21 cellular contexts compared by ENCODE assay signal in the genomic region with DNA sequence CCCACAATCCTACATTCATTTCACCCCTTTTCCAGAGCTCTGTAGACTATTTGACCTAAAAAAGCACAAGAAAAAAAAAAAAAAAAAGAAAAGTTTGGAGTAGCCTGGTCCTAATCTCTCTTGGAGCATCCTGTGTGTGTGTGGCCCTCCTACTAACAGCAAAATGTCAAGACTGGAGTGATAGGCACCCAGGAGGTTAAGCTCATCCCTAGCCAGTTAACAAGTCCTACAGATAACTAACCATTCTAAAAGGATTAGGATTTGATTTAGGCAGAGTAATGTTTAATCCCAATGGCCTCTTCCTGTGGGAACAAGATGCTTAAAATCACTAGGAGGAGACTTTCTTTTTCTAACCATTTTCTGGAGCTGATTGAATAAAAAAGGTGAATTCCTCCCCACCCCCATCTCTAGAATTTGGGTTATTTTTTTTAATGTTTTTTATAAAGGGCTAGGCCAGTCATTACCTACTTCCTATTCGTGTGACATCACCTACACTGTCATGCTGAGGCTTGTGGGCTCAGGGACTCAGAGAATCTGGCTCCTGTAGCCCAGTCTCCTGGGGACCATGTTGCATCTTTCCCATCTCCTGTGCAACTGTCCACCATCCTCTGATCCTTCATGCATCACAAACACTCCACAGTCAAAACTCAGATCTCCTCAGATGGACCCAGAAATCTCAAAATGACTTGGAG. TPM values are rescaled to one million over a fixed set of nuclear protein-coding genes. Genes with fewer than 3 reads are reported as not detected.
DNase-seq lines count a peak whose midpoint lies in the region; ATAC-seq, FAIRE-seq and TF ChIP-seq lines count a peak whose summit lies in the region.
"Had no signal": no experiment of that assay in that cellular context is flagged by ENCODE, and none has a peak within 500 bp of the region (broad histone marks: within the 10 kb centered on the region; RNA-seq: fewer than 3 reads in every experiment).

No MANE protein-coding gene starts in this region.

- H3K9me3 ChIP-seq in CD4-positive, alpha-beta memory T cell (ENCODE audit: control insufficient read depth in 1 of 2, low read length in 2 of 2): no peaks in the 10 kb centered on the region
- H3K9me3 ChIP-seq: breast epithelium, esophagus squamous epithelium had no signal

- peaks cover 4 to 24% (median 12%) of the 10 kb centered on the region in 4 donors for H3K4me1 Mint-ChIP-seq in CD4-positive, alpha-beta memory T cell
- H3K4me1 Mint-ChIP-seq: immature natural killer cell had no signal

- H3K4me1 ChIP-seq in CD4-positive, alpha-beta memory T cell (ENCODE audit: insufficient read depth, low read length): peaks cover 11% of the 10 kb centered on the region
- H3K4me1 ChIP-seq: breast epithelium, esophagus squamous epithelium had no signal

- POLR2A ChIA-PET in CD4-positive, alpha-beta memory T cell (lab: Charles Lee; ENCODE audit: partially characterized antibody): interaction anchor here (1.4 to 5.6 kb wide), 2 partner anchors 11 to 43 kb away, joined by 4 to 33 read pairs; a partner anchor contains a TSS

- no peak overlapping the region for H3K27ac ChIP-seq in CD4-positive, alpha-beta memory T cell (ENCODE audit: low read depth, low read length)
- H3K27ac ChIP-seq: BLaER1 treated with 17β-estradiol and CSF1 and Interleukin-3, amounts not matched to agents 10 nM and 100 nM; breast epithelium; dorsolateral prefrontal cortex; esophagus squamous epithelium; HL-60 had no signal

- H3K27me3 ChIP-seq in CD4-positive, alpha-beta memory T cell (ENCODE audit: insufficient read depth, low read length): no peaks in the 10 kb centered on the region
- H3K27me3 ChIP-seq: BLaER1 treated with 17β-estradiol and CSF1 and Interleukin-3, amounts not matched to agents 10 nM and 100 nM; breast epithelium; dorsolateral prefrontal cortex; esophagus squamous epithelium had no signal

- TF ChIP-seq POLR2A in GM12891 (IDR thresholded peaks at IDR 0.05; ENCODE audit: low read depth, low read length): no peak

- FAIRE-seq in GM12891 (lab: Jason Lieb, UNC): peak; percentile 38

- no peaks in the 10 kb centered on the region for H3K9me3 Mint-ChIP-seq in CD4-positive, alpha-beta memory T cell
- H3K9me3 Mint-ChIP-seq: immature natural killer cell; T-helper 2 cell treated with Interferon-gamma antibody and Interleukin-4, amounts not matched to agents 5 μg/mL and 100 μg/mL, for 36 hours had no signal

- H3K36me3 ChIP-seq in CD4-positive, alpha-beta memory T cell (ENCODE audit: insufficient read depth, low read length): no peaks in the 10 kb centered on the region
- H3K36me3 ChIP-seq: BLaER1 treated with 17β-estradiol and CSF1 and Interleukin-3, amounts not matched to agents 10 nM and 100 nM; breast epithelium; esophagus squamous epithelium had no signal

- CTCF ChIA-PET in CD4-positive, alpha-beta memory T cell (lab: Charles Lee; ENCODE audit: partially characterized antibody): interaction anchor here (0.6 to 1.2 kb wide), 6 partner anchors 11 to 445 kb away, joined by 3 to 4 read pairs (median 3); no protein-coding TSS in a partner anchor

- H3K4me3 ChIP-seq in CD4-positive, alpha-beta memory T cell (ENCODE audit: low read length in 2 of 2): no peak overlapping the region
- H3K4me3 ChIP-seq: BLaER1 treated with 17β-estradiol and CSF1 and Interleukin-3, amounts not matched to agents 10 nM and 100 nM; breast epithelium; dorsolateral prefrontal cortex; esophagus squamous epithelium had no signal

- no peaks in the 10 kb centered on the region for H3K27me3 Mint-ChIP-seq in CD4-positive, alpha-beta memory T cell

- peak in 2 of 5 donors; percentile 22 to 26 for DNase-seq in CD4-positive, alpha-beta memory T cell
- DNase-seq in GM12891 (ENCODE audit: insufficient read length, low spot score) (no peak), medulla oblongata (ENCODE audit: extremely low spot score) (no peak), DMS79 (lab: John Stamatoyannopoulos, UW) (no peak)
- DNase-seq in central memory CD4-positive, alpha-beta T cell: peak; percentile 17
- DNase-seq: activated CD4-positive, alpha-beta T cell treated with anti-CD3 and anti-CD28 coated beads, Interleukin-2, amount 50 U/mL, for 1 hour; activated gamma-delta T cell treated with Interleukin-2 at 50 U/mL for 16 hours; dorsolateral prefrontal cortex; esophagus squamous epithelium; immature natural killer cell; KG1; NCI-H1417; NCI-H2227 treated with DMSO at 0.1 percent for 48 hours; SHP77 had no signal

- ATAC-seq in HG03442 (IDR thresholded peaks at IDR 0.05; ENCODE audit: unreplicated experiment) (peak; percentile 59), GM21737 (IDR thresholded peaks at IDR 0.05; ENCODE audit: unreplicated experiment) (no peak)
- ATAC-seq: HCT116 had no signal

- peak overlapping the region in 4 of 7 donors; percentile 38 to 89 (median 56) for H3K27ac Mint-ChIP-seq in CD4-positive, alpha-beta memory T cell
- H3K27ac Mint-ChIP-seq: immature natural killer cell; T-helper 2 cell treated with Interferon-gamma antibody and Interleukin-4, amounts not matched to agents 5 μg/mL and 100 μg/mL, for 36 hours had no signal

- no peaks in the 10 kb centered on the region for H3K36me3 Mint-ChIP-seq in CD4-positive, alpha-beta memory T cell
- H3K36me3 Mint-ChIP-seq: immature natural killer cell had no signal

- intact Hi-C loops in CD4-positive, alpha-beta memory T cell (cut with micrococcal nuclease): loop anchor here (5.0 kb wide), 1 partner anchor 89 kb away; no protein-coding TSS in a partner anchor

- no peak overlapping the region for H3K4me3 Mint-ChIP-seq in CD4-positive, alpha-beta memory T cell
- H3K4me3 Mint-ChIP-seq: immature natural killer cell; T-helper 2 cell treated with Interferon-gamma antibody and Interleukin-4, amounts not matched to agents 5 μg/mL and 100 μg/mL, for 36 hours had no signal

TF ChIP-seq in GM12891, 5 proteins besides CTCF, POLR2A, EP300 and RAD21:
- TF ChIP-seq POLR2AphosphoS5 (IDR thresholded peaks at IDR 0.05; ENCODE audit: low read depth, low read length) (no peak), SPI1 (IDR thresholded peaks at IDR 0.05; ENCODE audit: low read depth, low read length) (no peak), POU2F2 (IDR thresholded peaks at IDR 0.05; ENCODE audit: low read depth, low read length) (no peak), TAF1 (IDR thresholded peaks at IDR 0.05; ENCODE audit: low read depth, low read length) (no peak), PAX5 (IDR thresholded peaks at IDR 0.05; ENCODE audit: insufficient read depth, low read length, severe bottlenecking) (no peak)

RNA-seq across cellular contexts. Expression of a gene that starts 43.2 kb away (rescaled TPM):
- total RNA-seq in CD4-positive, alpha-beta memory T cell: 100 to 1,000 TPM; 161 to 164 TPM
- 100 to 1,000 TPM in 1 of 2 donors, 10 to 100 TPM in 1; 92.0 to 125 TPM for polyA plus RNA-seq in CD4-positive, alpha-beta memory T cell
- 58.2 TPM for polyA plus RNA-seq in GM12891 (2012; ENCODE audit: low read depth, missing spikeins)
